24 cellular contexts compared by ENCODE assay signal in the genomic region with DNA sequence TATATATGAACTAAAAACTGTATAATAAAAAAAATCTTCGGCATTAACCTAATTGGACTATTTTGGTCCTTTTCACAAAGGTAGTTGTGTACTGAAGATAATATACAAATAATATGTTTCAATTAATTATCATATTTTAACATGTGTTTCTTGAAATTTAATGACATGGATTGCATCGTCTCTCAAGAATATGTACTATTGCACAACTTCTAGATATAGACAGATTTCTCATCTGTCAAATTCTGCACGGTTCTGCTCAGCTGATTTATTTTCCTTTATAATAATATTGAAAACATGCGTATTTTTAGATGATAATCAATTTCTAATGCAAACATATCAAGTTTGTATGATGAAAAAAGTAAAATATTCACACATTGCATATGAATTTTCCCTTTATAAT.
"Had no signal": no experiment of that assay in that cellular context is flagged by ENCODE, and none has a peak within 500 bp of the region (broad histone marks: within the 10 kb centered on the region; RNA-seq: fewer than 3 reads in every experiment).

No MANE protein-coding gene starts in this region.

- H3K27ac ChIP-seq: ascending aorta, breast epithelium, cardiac muscle cell, colonic mucosa had no signal

- H3K36me3 ChIP-seq: ascending aorta, breast epithelium, cardiac muscle cell, colonic mucosa had no signal

- H3K27me3 ChIP-seq: ascending aorta, breast epithelium, cardiac muscle cell, colonic mucosa had no signal

- H3K9me3 ChIP-seq: ascending aorta, colonic mucosa had no signal

- DNase-seq: activated CD4-positive, alpha-beta memory T cell treated with anti-CD3 and anti-CD28 coated beads for 36 hours; activated CD4-positive, alpha-beta T cell treated with anti-CD3 and anti-CD28 coated beads for 36 hours; activated CD4-positive, alpha-beta T cell treated with anti-CD3 and anti-CD28 coated beads, Interleukin-2, amount 10 ng/mL, durations not matched to agents 24 days and 14 days; activated CD4-positive, CD25-positive, alpha-beta regulatory T cell; activated CD4-positive, CD25-positive, alpha-beta regulatory T cell treated with anti-CD3 and anti-CD28 coated beads, Interleukin-2, amount 50 U/mL, for 72 hours; activated CD8-positive, alpha-beta memory T cell treated with anti-CD3 and anti-CD28 coated beads, Interleukin-2, amount 10 ng/mL, durations not matched to agents 7 days and 5 days; activated CD8-positive, alpha-beta memory T cell treated with anti-CD3 and anti-CD28 coated beads, Interleukin-2, amount 50 U/mL, for 4 hours; activated CD8-positive, alpha-beta T cell treated with anti-CD3 and anti-CD28 coated beads, Interleukin-2, amount 10 ng/mL, durations not matched to agents 7 days and 5 days; activated effector memory CD4-positive, alpha-beta T cell treated with anti-CD3 and anti-CD28 coated beads, Interleukin-2, amount 50 U/mL, for 16 hours; activated naive CD4-positive, alpha-beta T cell treated with anti-CD3 and anti-CD28 coated beads for 36 hours; activated naive CD8-positive, alpha-beta T cell treated with anti-CD3 and anti-CD28 coated beads for 36 hours; activated naive CD8-positive, alpha-beta T cell treated with anti-CD3 and anti-CD28 coated beads, Interleukin-2, amount 50 U/mL, for 24 hours; activated T-cell treated with anti-CD3 and anti-CD28 coated beads, Interleukin-2, amount 50 U/mL, for 1 hour; activated T-cell treated with anti-CD3 and anti-CD28 coated beads, Interleukin-2, amount 50 U/mL, for 48 hours; central memory CD4-positive, alpha-beta T cell; cerebellar nuclear complex; colonic mucosa; effector CD8-positive, alpha-beta T cell; foreskin fibroblast; head of caudate nucleus; T-helper 2 cell had no signal

- H3K4me3 ChIP-seq: ascending aorta, breast epithelium, cardiac muscle cell, colonic mucosa had no signal

- H3K4me1 ChIP-seq: ascending aorta, breast epithelium, colonic mucosa had no signal
